1 cellular context compared by ENCODE assay signal in genomic region chr15:68578960-68579935, GRCh38.
TF ChIP-seq lines count a peak whose summit lies in the region.

A gene with protein sequence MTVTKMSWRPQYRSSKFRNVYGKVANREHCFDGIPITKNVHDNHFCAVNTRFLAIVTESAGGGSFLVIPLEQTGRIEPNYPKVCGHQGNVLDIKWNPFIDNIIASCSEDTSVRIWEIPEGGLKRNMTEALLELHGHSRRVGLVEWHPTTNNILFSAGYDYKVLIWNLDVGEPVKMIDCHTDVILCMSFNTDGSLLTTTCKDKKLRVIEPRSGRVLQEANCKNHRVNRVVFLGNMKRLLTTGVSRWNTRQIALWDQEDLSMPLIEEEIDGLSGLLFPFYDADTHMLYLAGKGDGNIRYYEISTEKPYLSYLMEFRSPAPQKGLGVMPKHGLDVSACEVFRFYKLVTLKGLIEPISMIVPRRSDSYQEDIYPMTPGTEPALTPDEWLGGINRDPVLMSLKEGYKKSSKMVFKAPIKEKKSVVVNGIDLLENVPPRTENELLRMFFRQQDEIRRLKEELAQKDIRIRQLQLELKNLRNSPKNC (plus strand): TSS chr15:68578993. CDS start chr15:68579263, 270 bp downstream.

TF ChIP-seq in SK-N-SH treated with all-trans-retinoic acid at 6 μM for 48 hours, 23 proteins besides CTCF, POLR2A, EP300 and RAD21 (continued from another document):
- TF ChIP-seq PATZ1 (CRISPR knock-in tag; IDR thresholded peaks at IDR 0.05; ENCODE audit: borderline replicate concordance) (no peak), ZFP3 (CRISPR knock-in tag; IDR thresholded peaks at IDR 0.05) (no peak), ZNF70 (CRISPR knock-in tag; IDR thresholded peaks at IDR 0.05) (no peak), OSR1 (CRISPR knock-in tag; IDR thresholded peaks at IDR 0.05) (no peak), TCF4 (CRISPR knock-in tag; IDR thresholded peaks at IDR 0.05; ENCODE audit: borderline replicate concordance) (no peak), ARNTL (CRISPR knock-in tag; IDR thresholded peaks at IDR 0.05; ENCODE audit: borderline replicate concordance, low read depth) (no peak), CSRNP3 (CRISPR knock-in tag; IDR thresholded peaks at IDR 0.05) (no peak), POU6F1 (CRISPR knock-in tag; IDR thresholded peaks at IDR 0.05; ENCODE audit: borderline replicate concordance, low read depth) (no peak)
TF ChIP-seq in SK-N-SH treated with all-trans-retinoic acid at 6 μM for 48 hours: peak in this region for 0.
